In the genomic region with DNA sequence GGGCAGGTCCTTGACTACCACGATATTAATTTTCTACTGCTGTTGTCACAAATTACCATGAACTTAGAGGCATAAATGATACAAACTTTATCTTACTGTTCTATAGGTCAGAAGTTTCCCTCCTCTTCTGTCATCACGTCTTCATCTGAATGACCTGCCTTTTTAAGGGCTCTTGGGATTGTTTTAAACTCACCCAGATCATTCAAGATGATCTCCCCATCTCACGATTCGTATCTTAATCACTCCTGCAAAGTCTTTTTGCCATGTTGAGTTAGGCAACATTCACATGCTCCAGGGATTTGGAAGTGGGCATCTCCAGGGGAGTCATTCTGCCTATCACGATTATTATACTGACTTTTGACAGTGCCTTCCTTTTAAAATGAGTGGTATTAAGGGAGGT, we compare ENCODE assay signal across 8 cellular contexts. TPM values are rescaled to one million over a fixed set of nuclear protein-coding genes. Genes with fewer than 3 reads are reported as not detected.
"Had no signal": no experiment of that assay in that cellular context is flagged by ENCODE, and none has a peak within 500 bp of the region (broad histone marks: within the 10 kb centered on the region; RNA-seq: fewer than 3 reads in every experiment).

No MANE protein-coding gene starts in this region.

- H3K9me3 Mint-ChIP-seq: IgD-negative memory B cell had no signal

- H3K36me3 Mint-ChIP-seq: IgD-negative memory B cell had no signal

- H3K4me3 Mint-ChIP-seq: IgD-negative memory B cell had no signal

- H3K27me3 Mint-ChIP-seq: IgD-negative memory B cell had no signal

- H3K27ac Mint-ChIP-seq: IgD-negative memory B cell had no signal

- DNase-seq: GM23248, GOT3, H7, HCEC 1CT, KBM-7 had no signal

- H3K4me1 Mint-ChIP-seq: IgD-negative memory B cell had no signal

RNA-seq across cellular contexts. Expression of a gene that starts 32.1 kb away (rescaled TPM):
- total RNA-seq: HepG2, HT1080 had no signal
